13 cellular contexts compared by ENCODE assay signal in genomic region chr1:99599678-99600175, GRCh38. TPM values are rescaled to one million over a fixed set of nuclear protein-coding genes. Genes with fewer than 3 reads are reported as not detected.
A peak's percentile ranks its signal among the peaks of the same experiment; 100 is the strongest.
DNase-seq lines count a peak whose midpoint lies in the region; ATAC-seq, FAIRE-seq and TF ChIP-seq lines count a peak whose summit lies in the region.
"Had no signal": no experiment of that assay in that cellular context is flagged by ENCODE, and none has a peak within 500 bp of the region (broad histone marks: within the 10 kb centered on the region; RNA-seq: fewer than 3 reads in every experiment).

No MANE protein-coding gene starts in this region.

- H3K36me3 Mint-ChIP-seq in MCF 10A (ENCODE audit: insufficient read depth, unreplicated experiment) (no peaks in the 10 kb centered on the region), WTC11 (no peaks in the 10 kb centered on the region)
- no peaks in the 10 kb centered on the region for H3K36me3 Mint-ChIP-seq in activated CD8-positive, alpha-beta T cell treated with anti-CD3 and anti-CD28 coated beads for 36 hours (ENCODE audit: low read depth)

- DNase-seq in MCF 10A (ENCODE audit: unreplicated experiment) (peak; percentile 53), breast epithelium (ENCODE audit: low spot score in 2 of 2) (no peak), cardiac fibroblast (ENCODE audit: low read depth in 2 of 2) (peak; percentile 92 to 93), kidney (peak; percentile 75), aorta (peak in 1 of 2 donors; percentile 68), WTC11 (ENCODE audit: low spot score) (no peak), cerebellar cortex (ENCODE audit: low spot score) (no peak)
- DNase-seq in activated CD8-positive, alpha-beta T cell treated with anti-CD3 and anti-CD28 coated beads for 36 hours, result no peak
- DNase-seq: glutamatergic neuron, stomach had no signal

- no peaks in the 10 kb centered on the region for H3K36me3 ChIP-seq in breast epithelium
- no peaks in the 10 kb centered on the region for H3K36me3 ChIP-seq in kidney (ENCODE audit: control insufficient read depth in 1 of 2, insufficient read depth in 2 of 2, low read length in 2 of 2)
- no peaks in the 10 kb centered on the region for H3K36me3 ChIP-seq in aorta (ENCODE audit: control insufficient read depth in 1 of 2, insufficient read depth in 2 of 2, low read length in 1 of 2)
- H3K36me3 ChIP-seq: stomach had no signal

- no peaks in the 10 kb centered on the region for H3K9me3 Mint-ChIP-seq in MCF 10A (ENCODE audit: unreplicated experiment)
- H3K9me3 Mint-ChIP-seq in activated CD8-positive, alpha-beta T cell treated with anti-CD3 and anti-CD28 coated beads for 36 hours, result no peaks in the 10 kb centered on the region
- H3K9me3 Mint-ChIP-seq in WTC11, result peaks cover 8% of the 10 kb centered on the region

- WGBS in aorta, 2 donors, result 62 to 63% methylated on average over 5 of the region's 5 CpGs

- no peak for TF ChIP-seq POLR2A in breast epithelium (IDR thresholded peaks at IDR 0.05)

- H3K9me3 ChIP-seq in breast epithelium (no peaks in the 10 kb centered on the region), kidney (ENCODE audit: control insufficient read depth in 1 of 2, low read length in 2 of 2) (no peaks in the 10 kb centered on the region), aorta (ENCODE audit: control insufficient read depth, low read length) (no peaks in the 10 kb centered on the region)
- H3K9me3 ChIP-seq: stomach had no signal

- no peak for FAIRE-seq in kidney (lab: Jason Lieb, UNC)
- FAIRE-seq: A204.1, GM12878 had no signal

- H3K4me1 Mint-ChIP-seq in MCF 10A (ENCODE audit: insufficient read depth, unreplicated experiment) (peaks cover 12% of the 10 kb centered on the region), WTC11 (no peaks in the 10 kb centered on the region)
- H3K4me1 Mint-ChIP-seq in activated CD8-positive, alpha-beta T cell treated with anti-CD3 and anti-CD28 coated beads for 36 hours (ENCODE audit: low read depth), result no peaks in the 10 kb centered on the region

- H3K27me3 ChIP-seq in breast epithelium (no peaks in the 10 kb centered on the region), aorta (ENCODE audit: control insufficient read depth in 1 of 2, insufficient read depth in 2 of 2, low read length in 1 of 2) (no peaks in the 10 kb centered on the region)
- H3K27me3 ChIP-seq: stomach had no signal

- no peaks in the 10 kb centered on the region for H3K4me1 ChIP-seq in breast epithelium
- no peaks in the 10 kb centered on the region for H3K4me1 ChIP-seq in kidney (ENCODE audit: control insufficient read depth in 1 of 2, insufficient read depth in 1 of 2, low read depth in 1 of 2, low read length in 2 of 2)
- H3K4me1 ChIP-seq in aorta (ENCODE audit: control insufficient read depth in 1 of 2, insufficient read depth in 2 of 2, low read length in 2 of 2), result no peaks in the 10 kb centered on the region
- H3K4me1 ChIP-seq: stomach had no signal

- H3K27ac ChIP-seq in breast epithelium, result peak overlapping the region in 1 of 2 donors; percentile 43
- no peak overlapping the region for H3K27ac ChIP-seq in kidney (ENCODE audit: low read depth in 2 of 2, low read length in 2 of 2)
- no peak overlapping the region for H3K27ac ChIP-seq in aorta (ENCODE audit: low read depth in 1 of 2, low read length in 2 of 2)
- H3K27ac ChIP-seq: stomach had no signal

- ATAC-seq in aorta (ENCODE audit: low FRiP score) (peak; percentile 57), WTC11 (no peak)
- no peak for ATAC-seq in activated CD8-positive, alpha-beta T cell treated with anti-CD3 and anti-CD28 coated beads for 36 hours
- ATAC-seq: sciatic nerve had no signal

- intact Hi-C loops in MCF 10A (cut with micrococcal nuclease) (no loop called here), breast epithelium (cut with DNase I; ENCODE audit: low total_unique reads) (no loop called here), kidney (cut with DNase I) (no loop called here), aorta (cut with DNase I) (loop anchor here in 1 of 2 donors (5.0 kb wide), 1 partner anchor 1603 kb away; no protein-coding TSS in a partner anchor)
- intact Hi-C loops in activated CD8-positive, alpha-beta T cell treated with anti-CD3 and anti-CD28 coated beads for 36 hours (cut with micrococcal nuclease), result no loop called here

- CTCF ChIA-PET in MCF 10A (lab: Yijun Ruan, JAX) (interaction anchor here (0.5 kb wide), 1 partner anchor 62 kb away, joined by 4 read pairs; no protein-coding TSS in a partner anchor), WTC11 (lab: Charles Lee) (no interaction called here)
- CTCF ChIA-PET in activated CD8-positive, alpha-beta T cell treated with anti-CD3 and anti-CD28 coated beads for 36 hours (lab: Charles Lee), result no interaction called here

- H3K4me3 Mint-ChIP-seq in MCF 10A (ENCODE audit: unreplicated experiment) (no peak overlapping the region), WTC11 (no peak overlapping the region)
- H3K4me3 Mint-ChIP-seq in activated CD8-positive, alpha-beta T cell treated with anti-CD3 and anti-CD28 coated beads for 36 hours, result no peak overlapping the region

- POLR2A ChIA-PET in MCF 10A (lab: Yijun Ruan, JAX) (no interaction called here), WTC11 (lab: Charles Lee) (no interaction called here)
- POLR2A ChIA-PET in activated CD8-positive, alpha-beta T cell treated with anti-CD3 and anti-CD28 coated beads for 36 hours (lab: Charles Lee), result no interaction called here

- H3K27ac Mint-ChIP-seq in MCF 10A (ENCODE audit: low read depth, unreplicated experiment) (no peak overlapping the region), WTC11 (no peak overlapping the region)
- no peak overlapping the region for H3K27ac Mint-ChIP-seq in activated CD8-positive, alpha-beta T cell treated with anti-CD3 and anti-CD28 coated beads for 36 hours

- no peak for TF ChIP-seq CTCF in MCF 10A (IDR thresholded peaks at IDR 0.05; ENCODE audit: unreplicated experiment)
- TF ChIP-seq CTCF in breast epithelium (IDR thresholded peaks at IDR 0.05), result no peak
- no peak for TF ChIP-seq CTCF in cardiac fibroblast (IDR thresholded peaks at IDR 0.05; ENCODE audit: low read depth, low read length)
- no peak for TF ChIP-seq CTCF in kidney (IDR thresholded peaks at IDR 0.05; ENCODE audit: borderline replicate concordance, extremely low read depth, insufficient read depth)
- no peak for TF ChIP-seq CTCF in activated CD8-positive, alpha-beta T cell treated with anti-CD3 and anti-CD28 coated beads for 36 hours (IDR thresholded peaks at IDR 0.05)
- no peak for TF ChIP-seq CTCF in WTC11 (IDR thresholded peaks at IDR 0.05)

- H3K27me3 Mint-ChIP-seq in MCF 10A (ENCODE audit: insufficient read depth, unreplicated experiment) (no peaks in the 10 kb centered on the region), WTC11 (ENCODE audit: low read depth) (no peaks in the 10 kb centered on the region)
- no peaks in the 10 kb centered on the region for H3K27me3 Mint-ChIP-seq in activated CD8-positive, alpha-beta T cell treated with anti-CD3 and anti-CD28 coated beads for 36 hours

- H3K9ac ChIP-seq in kidney (ENCODE audit: low read length in 2 of 2), result no peak overlapping the region

- H3K4me3 ChIP-seq in breast epithelium (no peak overlapping the region), cardiac fibroblast (replicated peaks in 1 of 2; ENCODE audit: low read depth in 2 of 2, low read length in 2 of 2) (no peak overlapping the region), kidney (ENCODE audit: low read length in 2 of 2) (no peak overlapping the region), aorta (ENCODE audit: low read length in 2 of 2) (no peak overlapping the region)
- H3K4me3 ChIP-seq: GM12878, stomach had no signal

- no TSS peak for BruUV-seq in MCF 10A (replicated peaks; lab: Mats Ljungman, UMichigan)

TF ChIP-seq in WTC11, 78 proteins besides CTCF, POLR2A, EP300 and RAD21 (continues in another document):
- TF ChIP-seq, protein P1, sequence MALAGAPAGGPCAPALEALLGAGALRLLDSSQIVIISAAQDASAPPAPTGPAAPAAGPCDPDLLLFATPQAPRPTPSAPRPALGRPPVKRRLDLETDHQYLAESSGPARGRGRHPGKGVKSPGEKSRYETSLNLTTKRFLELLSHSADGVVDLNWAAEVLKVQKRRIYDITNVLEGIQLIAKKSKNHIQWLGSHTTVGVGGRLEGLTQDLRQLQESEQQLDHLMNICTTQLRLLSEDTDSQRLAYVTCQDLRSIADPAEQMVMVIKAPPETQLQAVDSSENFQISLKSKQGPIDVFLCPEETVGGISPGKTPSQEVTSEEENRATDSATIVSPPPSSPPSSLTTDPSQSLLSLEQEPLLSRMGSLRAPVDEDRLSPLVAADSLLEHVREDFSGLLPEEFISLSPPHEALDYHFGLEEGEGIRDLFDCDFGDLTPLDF (CRISPR knock-in tag; IDR thresholded peaks at IDR 0.05), result no peak
- TF ChIP-seq CREM (CRISPR knock-in tag; IDR thresholded peaks at IDR 0.05), result no peak
- no peak for TF ChIP-seq HMGA2 (CRISPR knock-in tag; IDR thresholded peaks at IDR 0.05)

RNA-seq across cellular contexts. Expression of gene PALMD, which starts 46.2 kb away (rescaled TPM):
- total RNA-seq in MCF 10A (2022) (0.12 and 0.33 TPM in 2 replicates), breast epithelium (10 to 100 TPM; 35.3 to 96.7 (median 77.7) TPM), kidney (25.2 TPM), aorta (10 to 100 TPM; 27.2 to 40.0 TPM), WTC11 (2021) (0.07 to 0.09 TPM in 2 of 3 replicates, not detected in the other)
- polyA plus RNA-seq in kidney (ENCODE audit: insufficient read depth, low read depth, low replicate concordance) (10.1 TPM), aorta (1 to 10 TPM; 2.7 to 3.4 TPM)
- total RNA-seq in activated CD8-positive, alpha-beta T cell treated with anti-CD3 and anti-CD28 coated beads for 36 hours, result not detected

Comparison
In these comparisons a context has a peak if more than half of its experiments do, and no peak if none do; other contexts are left out.
1. DNase-seq: peak in MCF 10A (single experiment), cardiac fibroblast (2 of 2) and kidney (single experiment); none in breast epithelium (0 of 2), activated CD8-positive, alpha-beta T cell treated with anti-CD3 and anti-CD28 coated beads for 36 hours (single experiment), WTC11 (single experiment) and cerebellar cortex (single experiment).
2. RNA of gene PALMD, which starts 46.2 kb away (total RNA-seq): 35.3 to 96.7 TPM in breast epithelium, 27.2 to 40.0 TPM in aorta and 25.2 TPM in kidney (single experiment); 0.12 to 0.33 TPM in MCF 10A, 0.07 to 0.09 TPM in WTC11 and not detected in activated CD8-positive, alpha-beta T cell treated with anti-CD3 and anti-CD28 coated beads for 36 hours; every median in the first group is over 10 times any median in the second.